In genomic region chr3:159169828-159170227, GRCh38 we compare ENCODE assay signal across 14 cellular contexts.
DNase-seq lines count a peak whose midpoint lies in the region; ATAC-seq, FAIRE-seq and TF ChIP-seq lines count a peak whose summit lies in the region.
"Had no signal": no experiment of that assay in that cellular context is flagged by ENCODE, and none has a peak within 500 bp of the region (broad histone marks: within the 10 kb centered on the region; RNA-seq: fewer than 3 reads in every experiment).

No MANE protein-coding gene starts in this region.

- H3K9me3 ChIP-seq in mucosa of rectum (ENCODE audit: control insufficient read depth in 2 of 2, low read length in 2 of 2) = no peaks in the 10 kb centered on the region
- H3K9me3 ChIP-seq: SJSA1 had no signal

- peak; percentile 57 for FAIRE-seq in HTR-8/SVneo (lab: Jason Lieb, UNC)

- intact Hi-C loops in left ventricle myocardium superior (cut with micrococcal nuclease) = no loop called here

- peaks cover 0 to 6% of the 10 kb centered on the region in 2 donors for H3K4me1 ChIP-seq in mucosa of rectum (ENCODE audit: control insufficient read depth in 2 of 2, insufficient read depth in 2 of 2, low read length in 2 of 2)

- DNase-seq in DMS53 treated with DMSO at 0.1 percent for 48 hours (lab: John Stamatoyannopoulos, UW; ENCODE audit: unreplicated experiment) = peak; percentile 67
- DNase-seq in HTR-8/SVneo (ENCODE audit: insufficient read length, low spot score) = peak; percentile 24
- DNase-seq in brain pericyte (ENCODE audit: low read depth, low spot score) = peak; percentile 12
- DNase-seq in DMS114 treated with DMSO at 0.1 percent for 48 hours (lab: John Stamatoyannopoulos, UW; ENCODE audit: unreplicated experiment) = no peak
- DNase-seq in GM13976 (ENCODE audit: low spot score) = no peak
- DNase-seq in left ventricle myocardium superior = no peak
- DNase-seq: activated CD8-positive, alpha-beta T cell treated with anti-CD3 and anti-CD28 coated beads for 36 hours; activated naive CD8-positive, alpha-beta T cell treated with anti-CD3 and anti-CD28 coated beads, Interleukin-2, amount 50 U/mL, for 24 hours; hippocampal formation; naive B cell; NCI-H1092 treated with DMSO at 0.1 percent for 48 hours had no signal

- in situ Hi-C loops in GM13976 (cut with MboI; ENCODE audit: low sequenced_read_pairs, unreplicated experiment) = no loop called here

- peak overlapping the region; percentile 50 to 60 for H3K27ac ChIP-seq in mucosa of rectum (ENCODE audit: low read depth in 2 of 2, low read length in 2 of 2)
- H3K27ac ChIP-seq: SJSA1 had no signal

- ATAC-seq in HG02798 (IDR thresholded peaks at IDR 0.05; ENCODE audit: poor library complexity, unreplicated experiment) = no peak
- no peak for ATAC-seq in left ventricle myocardium superior
- ATAC-seq: activated CD8-positive, alpha-beta T cell treated with anti-CD3 and anti-CD28 coated beads for 36 hours; activated naive CD8-positive, alpha-beta T cell treated with anti-CD3 and anti-CD28 coated beads, Interleukin-2, amount 50 U/mL, for 24 hours had no signal

- H3K4me3 ChIP-seq in mucosa of rectum (ENCODE audit: low read length in 2 of 2) = no peak overlapping the region
- H3K4me3 ChIP-seq: SJSA1 had no signal

- H3K36me3 ChIP-seq in mucosa of rectum (ENCODE audit: control insufficient read depth in 2 of 2, insufficient read depth in 2 of 2, low read length in 2 of 2) = no peaks in the 10 kb centered on the region
- H3K36me3 ChIP-seq: SJSA1 had no signal

- H3K9ac ChIP-seq in mucosa of rectum (ENCODE audit: low read depth in 1 of 2, low read length in 2 of 2) = no peak overlapping the region

- no peaks in the 10 kb centered on the region for H3K27me3 ChIP-seq in mucosa of rectum (ENCODE audit: control insufficient read depth in 2 of 2, insufficient read depth in 2 of 2, low read length in 2 of 2)
- H3K27me3 ChIP-seq: SJSA1 had no signal

- no peak for TF ChIP-seq CTCF in GM13976 (IDR thresholded peaks at IDR 0.05; ENCODE audit: borderline replicate concordance, control extremely low read depth, extremely low read depth, insufficient read depth, missing control alignments)

Comparison
In these comparisons a context has a peak if more than half of its experiments do, and no peak if none do; other contexts are left out.
1. DNase-seq: peak in DMS53 treated with DMSO at 0.1 percent for 48 hours (single experiment), HTR-8/SVneo (single experiment) and brain pericyte (single experiment); none in DMS114 treated with DMSO at 0.1 percent for 48 hours (single experiment), GM13976 (single experiment) and left ventricle myocardium superior (single experiment).